Comparison of ENCODE assay signal across 2 cellular contexts in genomic region chr22:31102441-31103081, GRCh38.
TF ChIP-seq lines count a peak whose summit lies in the region.

No MANE protein-coding gene starts in this region.

TF ChIP-seq in HCT116, 20 proteins besides CTCF, POLR2A, EP300 and RAD21:
- TF ChIP-seq JUND (IDR thresholded peaks at IDR 0.05) = peak; percentile 56
- no peak for TF ChIP-seq TCF7L2 (IDR thresholded peaks at IDR 0.05; ENCODE audit: borderline replicate concordance, extremely low read depth, insufficient read depth, insufficient read length)
- TF ChIP-seq FOSL1 (IDR thresholded peaks at IDR 0.05; ENCODE audit: low read depth) = peak; percentile 63
- peak; percentile 77 for TF ChIP-seq CEBPB (IDR thresholded peaks at IDR 0.05; ENCODE audit: low read depth)
- TF ChIP-seq ATF3 (IDR thresholded peaks at IDR 0.05) = no peak

TF ChIP-seq in K562, 482 proteins besides CTCF, POLR2A, EP300 and RAD21:
- TF ChIP-seq ZNF445 (CRISPR knock-in tag; IDR thresholded peaks at IDR 0.05; ENCODE audit: low read depth) (no peak), SIX5 (IDR thresholded peaks at IDR 0.05; ENCODE audit: borderline replicate concordance in 1 of 2, insufficient read depth in 1 of 2, low read depth in 1 of 2, low read length in 2 of 2) (no peak), RBM15 (IDR thresholded peaks at IDR 0.05; ENCODE audit: insufficient read depth, low read length) (no peak), ESRRB (CRISPR knock-in tag; IDR thresholded peaks at IDR 0.05; ENCODE audit: borderline replicate concordance) (no peak), KDM4B (IDR thresholded peaks at IDR 0.05; ENCODE audit: borderline replicate concordance in 2 of 2, low read depth in 1 of 2) (no peak), TBP (optimal IDR thresholded peaks at IDR 0.05; ENCODE audit: low read depth, low read length) (no peak), VEZF1 (CRISPR knock-in tag; IDR thresholded peaks at IDR 0.05) (peak; percentile 53; the same call in 1 of the 2 replicates), RNF219 (CRISPR knock-in tag; IDR thresholded peaks at IDR 0.05) (no peak), CXXC5 (CRISPR knock-in tag; IDR thresholded peaks at IDR 0.05) (no peak), FOXA3 (CRISPR knock-in tag; conservative IDR thresholded peaks at IDR 0.05 in 1 of 2, IDR thresholded peaks at IDR 0.05 in 1 of 2) (peak in 1 of 2 experiments; percentile 90; a peak in 2 of 4 replicates), E2F4 (CRISPR knock-in tag; IDR thresholded peaks at IDR 0.05; ENCODE audit: low read depth) (no peak), ZNF280A (IDR thresholded peaks at IDR 0.05; ENCODE audit: low read depth, partially characterized antibody) (no peak), CEBPB (tag; IDR thresholded peaks at IDR 0.05) (peak; percentile 79), LARP7 (IDR thresholded peaks at IDR 0.05) (no peak), RAD51 (IDR thresholded peaks at IDR 0.05; ENCODE audit: borderline replicate concordance, low read depth) (no peak), FOXJ3 (CRISPR knock-in tag; IDR thresholded peaks at IDR 0.05) (peak; percentile 66; the same call in 1 of the 2 replicates), CEBPG (CRISPR knock-in tag; IDR thresholded peaks at IDR 0.05) (peak; percentile 53), CEBPG (tag; conservative IDR thresholded peaks at IDR 0.05 in 1 of 2, IDR thresholded peaks at IDR 0.05 in 1 of 2) (peak in 1 of 2 experiments; percentile 66; a peak in 2 of 4 replicates), ZFP36 (IDR thresholded peaks at IDR 0.05; ENCODE audit: low read depth, low read length, partially characterized antibody) (no peak), ARID1B (IDR thresholded peaks at IDR 0.05) (peak; percentile 46; the same call in 1 of the 2 replicates), FOXJ2 (tag; IDR thresholded peaks at IDR 0.05) (peak; percentile 94), GTF2B (IDR thresholded peaks at IDR 0.05; ENCODE audit: extremely low read depth, insufficient read length) (no peak), JUND (IDR thresholded peaks at IDR 0.05; ENCODE audit: borderline replicate concordance, low read depth, low read length) (peak; percentile 86), JUND (tag; IDR thresholded peaks at IDR 0.05; ENCODE audit: borderline replicate concordance, low read depth, low read length) (peak; percentile 85; the same call in 2 of the 3 replicates), ATF3 (IDR thresholded peaks at IDR 0.05) (peak; percentile 80), ATF3 (CRISPR knock-in tag; conservative IDR thresholded peaks at IDR 0.05) (peak; percentile 78), FOSL1 (tag; conservative IDR thresholded peaks at IDR 0.05) (peak; percentile 99), THRA (IDR thresholded peaks at IDR 0.05) (no peak), NCOR1 (IDR thresholded peaks at IDR 0.05) (no peak), ZNF740 (CRISPR knock-in tag; IDR thresholded peaks at IDR 0.05) (no peak), ZNF740 (tag; IDR thresholded peaks at IDR 0.05) (no peak), HBP1 (CRISPR knock-in tag; IDR thresholded peaks at IDR 0.05) (no peak), JUN (IDR thresholded peaks at IDR 0.05; ENCODE audit: borderline replicate concordance, low read depth, low read length) (peak; percentile 73), JUN (CRISPR knock-in tag; IDR thresholded peaks at IDR 0.05; ENCODE audit: borderline replicate concordance) (no peak), FOXK2 (conservative IDR thresholded peaks at IDR 0.05 in 1 of 2, IDR thresholded peaks at IDR 0.05 in 1 of 2; ENCODE audit: low read depth in 2 of 2) (peak in 1 of 2 experiments; percentile 46; a peak in 1 of 4 replicates), ZNF146 (CRISPR knock-in tag; IDR thresholded peaks at IDR 0.05; ENCODE audit: unreplicated experiment) (no peak), RHOXF2B (CRISPR knock-in tag; conservative IDR thresholded peaks at IDR 0.05) (no peak), DACH1 (IDR thresholded peaks at IDR 0.05; ENCODE audit: partially characterized antibody) (no peak), KLF16 (IDR thresholded peaks at IDR 0.05) (no peak), NFATC3 (IDR thresholded peaks at IDR 0.05) (peak; percentile 43; the same call in 1 of the 2 replicates), PHF20 (IDR thresholded peaks at IDR 0.05; ENCODE audit: partially characterized antibody) (no peak), GATA2 (CRISPR knock-in tag; IDR thresholded peaks at IDR 0.05) (peak; percentile 67), SMAD4 (CRISPR knock-in tag; conservative IDR thresholded peaks at IDR 0.05) (no peak), THRB (CRISPR knock-in tag; conservative IDR thresholded peaks at IDR 0.05) (no peak), ZBTB5 (IDR thresholded peaks at IDR 0.05) (no peak), ELF2 (CRISPR knock-in tag; IDR thresholded peaks at IDR 0.05) (no peak), ZNF263 (CRISPR knock-in tag; IDR thresholded peaks at IDR 0.05; ENCODE audit: borderline replicate concordance) (0 out of 2 replicates have a peak, but pooled peaks have one; percentile 52), EP400 (IDR thresholded peaks at IDR 0.05) (no peak), CBX8 (IDR thresholded peaks at IDR 0.05; ENCODE audit: borderline replicate concordance, extremely low read depth, low read depth, low read length, poor library complexity, severe bottlenecking) (no peak)
